13 cellular contexts compared by ENCODE assay signal in the genomic region with DNA sequence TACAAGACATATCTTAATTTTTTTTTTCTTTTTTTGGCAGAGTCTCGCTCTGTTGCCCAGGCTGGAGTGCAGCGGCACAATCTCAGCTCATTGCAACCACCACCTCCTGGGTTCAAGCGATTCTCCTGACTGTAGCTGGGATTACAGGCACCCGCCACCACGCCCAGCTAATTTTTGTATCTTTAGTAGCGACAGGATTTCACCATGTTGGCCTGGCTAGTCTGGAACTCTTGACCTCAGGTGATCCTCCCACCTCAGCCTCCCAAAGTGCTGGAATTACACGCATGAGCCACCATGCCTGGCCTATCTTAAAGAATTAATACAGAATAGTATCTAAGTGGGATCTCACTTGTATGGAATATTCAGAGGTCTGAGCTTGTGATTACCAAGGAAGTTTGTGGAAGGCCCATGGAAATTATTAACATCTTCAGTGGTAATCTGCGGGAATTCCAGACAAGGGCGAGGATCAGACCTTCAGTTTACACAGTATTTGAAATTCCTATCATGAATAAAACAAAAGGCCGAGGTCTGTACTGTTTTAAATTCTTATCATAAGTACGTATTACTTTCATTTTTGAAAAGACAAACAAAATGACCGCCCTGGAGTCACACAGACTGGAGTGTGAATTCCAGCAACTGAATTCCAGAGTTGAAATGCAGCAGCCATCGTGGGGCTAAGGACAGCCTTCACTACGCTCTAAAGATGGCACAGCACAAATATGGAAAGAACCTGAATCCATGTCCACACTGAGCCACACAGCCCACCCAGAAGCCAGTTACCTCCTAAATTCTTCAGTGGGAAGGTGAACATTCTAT. TPM values are rescaled to one million over a fixed set of nuclear protein-coding genes. Genes with fewer than 3 reads are reported as not detected.
DNase-seq lines count a peak whose midpoint lies in the region; ATAC-seq and TF ChIP-seq lines count a peak whose summit lies in the region.
"Had no signal": no experiment of that assay in that cellular context is flagged by ENCODE, and none has a peak within 500 bp of the region (broad histone marks: within the 10 kb centered on the region; RNA-seq: fewer than 3 reads in every experiment).

No MANE protein-coding gene starts in this region.

- no peak overlapping the region for H3K9ac ChIP-seq in MM.1S (ENCODE audit: low read length)
- no peak overlapping the region for H3K9ac ChIP-seq in fibroblast of lung (ENCODE audit: insufficient read depth, low read length)

- CTCF ChIA-PET in AG04450 (lab: Charles Lee) = interaction anchor here (0.9 to 2.1 kb wide), 7 partner anchors 9 to 257 kb away, joined by 3 to 7 read pairs (median 3); no protein-coding TSS in a partner anchor

- no peaks in the 10 kb centered on the region for H4K20me1 ChIP-seq in MM.1S (ENCODE audit: insufficient read depth, low read length)
- H4K20me1 ChIP-seq in fibroblast of lung (ENCODE audit: control insufficient read depth, extremely low read depth, insufficient read depth, low read length) = no peaks in the 10 kb centered on the region

- H3K9me3 ChIP-seq in AG04450 (ENCODE audit: control insufficient read depth, insufficient read depth, low read length) = no peaks in the 10 kb centered on the region
- no peaks in the 10 kb centered on the region for H3K9me3 ChIP-seq in MM.1S (replicated peaks; ENCODE audit: insufficient read depth, low read length)
- H3K9me3 ChIP-seq in fibroblast of lung (ENCODE audit: control insufficient read depth, insufficient read depth, low read depth, low read length) = no peaks in the 10 kb centered on the region

- no peak overlapping the region; the same call in 1 of the 2 replicates for H3K4me3 ChIP-seq in AG04450 (ENCODE audit: low read depth, low read length)
- H3K4me3 ChIP-seq in MM.1S (ENCODE audit: low read length) = no peak overlapping the region
- peak overlapping the region in 1 of 4 experiments; percentile 5 for H3K4me3 ChIP-seq in fibroblast of lung (replicated peaks in 1 of 4; ENCODE audit: control extremely low read depth in 1 of 4, insufficient read depth in 1 of 4, low read depth in 3 of 4, low read length in 4 of 4)

- H3K4me1 Mint-ChIP-seq in neural crest cell = peaks cover 9% of the 10 kb centered on the region
- peaks cover 0 to 5% of the 10 kb centered on the region in 2 donors for H3K4me1 Mint-ChIP-seq in stimulated activated naive B cell treated with anti-CD40 and anti-IgM and Interleukin-4, amounts not matched to agents 10 μg/mL and 1 μg/mL and 100 μg/mL, for 72 hours

- H3K27ac Mint-ChIP-seq in neural crest cell (ENCODE audit: unreplicated experiment) = no peak overlapping the region
- no peak overlapping the region for H3K27ac Mint-ChIP-seq in stimulated activated naive B cell treated with anti-CD40 and anti-IgM and Interleukin-4, amounts not matched to agents 10 μg/mL and 1 μg/mL and 100 μg/mL, for 72 hours
- H3K27ac Mint-ChIP-seq: activated naive CD8-positive, alpha-beta T cell treated with anti-CD3 and anti-CD28 coated beads, Interleukin-2, amount 50 U/mL, for 24 hours; CD4-positive, alpha-beta T cell had no signal

- H3K9me2 ChIP-seq in MM.1S (replicated peaks; ENCODE audit: insufficient read depth, low read length) = no peaks in the 10 kb centered on the region

- no peaks in the 10 kb centered on the region for H3F3A ChIP-seq in MM.1S (ENCODE audit: insufficient read depth, low read length)

- H3K4me1 ChIP-seq in MM.1S (ENCODE audit: low read length) = no peaks in the 10 kb centered on the region
- H3K4me1 ChIP-seq in fibroblast of lung (ENCODE audit: control insufficient read depth, extremely low read depth, insufficient read depth, low read length) = no peaks in the 10 kb centered on the region

- peak overlapping the region; percentile 78 for H3K4me3 Mint-ChIP-seq in neural crest cell
- H3K4me3 Mint-ChIP-seq in stimulated activated naive B cell treated with anti-CD40 and anti-IgM and Interleukin-4, amounts not matched to agents 10 μg/mL and 1 μg/mL and 100 μg/mL, for 72 hours = no peak overlapping the region
- H3K4me3 Mint-ChIP-seq: activated naive CD8-positive, alpha-beta T cell treated with anti-CD3 and anti-CD28 coated beads, Interleukin-2, amount 50 U/mL, for 24 hours; CD4-positive, alpha-beta T cell had no signal

- no peaks in the 10 kb centered on the region for H3K36me3 Mint-ChIP-seq in neural crest cell (ENCODE audit: low read depth)
- H3K36me3 Mint-ChIP-seq in stimulated activated naive B cell treated with anti-CD40 and anti-IgM and Interleukin-4, amounts not matched to agents 10 μg/mL and 1 μg/mL and 100 μg/mL, for 72 hours = no peaks in the 10 kb centered on the region

- no peaks in the 10 kb centered on the region for H3K9me3 Mint-ChIP-seq in neural crest cell
- H3K9me3 Mint-ChIP-seq in stimulated activated naive B cell treated with anti-CD40 and anti-IgM and Interleukin-4, amounts not matched to agents 10 μg/mL and 1 μg/mL and 100 μg/mL, for 72 hours = no peaks in the 10 kb centered on the region
- H3K9me3 Mint-ChIP-seq: activated naive CD8-positive, alpha-beta T cell treated with anti-CD3 and anti-CD28 coated beads, Interleukin-2, amount 50 U/mL, for 24 hours; CD4-positive, alpha-beta T cell had no signal

- H3K36me3 ChIP-seq in MM.1S (replicated peaks; ENCODE audit: insufficient read depth, low read length) (no peaks in the 10 kb centered on the region), fibroblast of lung (ENCODE audit: control insufficient read depth, insufficient read depth, low read length) (no peaks in the 10 kb centered on the region)
- H3K36me3 ChIP-seq: WERI-Rb-1 had no signal

- no peak for TF ChIP-seq CTCF in AG04450 (IDR thresholded peaks at IDR 0.05; ENCODE audit: low read depth, low read length)
- TF ChIP-seq CTCF in MM.1S (IDR thresholded peaks at IDR 0.05; ENCODE audit: low read length) = no peak
- TF ChIP-seq CTCF in fibroblast of lung (conservative IDR thresholded peaks at IDR 0.05 in 1 of 2, IDR thresholded peaks at IDR 0.05 in 1 of 2; ENCODE audit: low read depth in 1 of 2, low read length in 2 of 2) = no peak
- no peak for TF ChIP-seq CTCF in neural crest cell (conservative IDR thresholded peaks at IDR 0.05)

- H2AFZ ChIP-seq in MM.1S (ENCODE audit: low read length) (peak overlapping the region; percentile 16), fibroblast of lung (ENCODE audit: low read length) (peak overlapping the region; percentile 52)

- TF ChIP-seq POLR2A in erythroblast (IDR thresholded peaks at IDR 0.05; ENCODE audit: low read length) = no peak

- ATAC-seq in stimulated activated naive B cell treated with anti-CD40 and anti-IgM and Interleukin-4, amounts not matched to agents 10 μg/mL and 1 μg/mL and 100 μg/mL, for 72 hours (replicated peaks) = no peak
- ATAC-seq in GM18909 (IDR thresholded peaks at IDR 0.05; ENCODE audit: poor library complexity, unreplicated experiment) = no peak
- ATAC-seq: activated naive CD8-positive, alpha-beta T cell treated with anti-CD3 and anti-CD28 coated beads, Interleukin-2, amount 50 U/mL, for 24 hours had no signal

- POLR2A ChIA-PET in AG04450 (lab: Yijun Ruan, JAX) = interaction anchor here (0.8 to 1.6 kb wide), 3 partner anchors 9 to 23 kb away, joined by 3 to 5 read pairs (median 3); no protein-coding TSS in a partner anchor

- peaks cover 8% of the 10 kb centered on the region for H3K27me3 ChIP-seq in AG04450 (ENCODE audit: control insufficient read depth, insufficient read depth, low read length)
- H3K27me3 ChIP-seq in MM.1S (replicated peaks; ENCODE audit: insufficient read depth, low read length) = no peaks in the 10 kb centered on the region
- peaks cover 16% of the 10 kb centered on the region for H3K27me3 ChIP-seq in fibroblast of lung (ENCODE audit: control insufficient read depth, insufficient read depth, low read length)

- peak overlapping the region; percentile 74 for H3K27ac ChIP-seq in AG04450 (ENCODE audit: low read depth, low read length)
- H3K27ac ChIP-seq in MM.1S (ENCODE audit: low read length) = no peak overlapping the region
- H3K27ac ChIP-seq in fibroblast of lung (ENCODE audit: insufficient read depth, low read length) = peak overlapping the region; percentile 29
- H3K27ac ChIP-seq: WERI-Rb-1 had no signal

- peaks cover 48% of the 10 kb centered on the region for H3K27me3 Mint-ChIP-seq in neural crest cell (ENCODE audit: low read depth)
- peaks cover 42 to 68% of the 10 kb centered on the region in 2 donors for H3K27me3 Mint-ChIP-seq in stimulated activated naive B cell treated with anti-CD40 and anti-IgM and Interleukin-4, amounts not matched to agents 10 μg/mL and 1 μg/mL and 100 μg/mL, for 72 hours

- H3K79me2 ChIP-seq in MM.1S (ENCODE audit: low read length) (no peaks in the 10 kb centered on the region), fibroblast of lung (ENCODE audit: control insufficient read depth, insufficient read depth, low read length) (no peaks in the 10 kb centered on the region)

- DNase-seq in AG04450 (ENCODE audit: low read depth, low spot score) (peak; percentile 55), MM.1S (no peak), fibroblast of lung (ENCODE audit: low read depth in 2 of 2) (peak; percentile 51 to 74), neural crest cell (ENCODE audit: low read depth, low spot score) (no peak), erythroblast (lab: John Stamatoyannopoulos, UW) (no peak), AG08395 (ENCODE audit: low spot score) (no peak)
- DNase-seq in stimulated activated naive B cell treated with anti-CD40 and anti-IgM and Interleukin-4, amounts not matched to agents 10 μg/mL and 1 μg/mL and 100 μg/mL, for 72 hours = no peak
- DNase-seq: activated naive CD8-positive, alpha-beta T cell treated with anti-CD3 and anti-CD28 coated beads, Interleukin-2, amount 50 U/mL, for 24 hours; foreskin melanocyte; WERI-Rb-1 had no signal

- peak overlapping the region; percentile 10 for H3K4me2 ChIP-seq in MM.1S (ENCODE audit: low read depth, low read length)
- peak overlapping the region; percentile 26 for H3K4me2 ChIP-seq in fibroblast of lung (ENCODE audit: extremely low read depth, insufficient read depth, low read length)

RNA-seq across cellular contexts. Expression of gene GPRIN2, which starts 16.7 kb away (rescaled TPM):
- polyA plus RNA-seq in AG04450 (2011; rRNA removed) (not detected in 2 replicates), fibroblast of lung (not detected in 2 replicates)
- not detected in 2 replicates for polyA minus RNA-seq in AG04450 (2011; rRNA and poly(A)+ RNA removed)
- total RNA-seq in fibroblast of lung (not detected in 2 replicates), neural crest cell (1.4 and 1.5 TPM in 2 replicates)
- polyA plus RNA-seq in fibroblast of lung (2012) = not detected in 2 replicates
- polyA minus RNA-seq in fibroblast of lung (ENCODE audit: low replicate concordance) = not detected in 2 replicates
- total RNA-seq: CD4-positive, alpha-beta T cell had no signal

RNA-seq across cellular contexts. Expression of gene SYT15, which starts 39.1 kb away (rescaled TPM):
- polyA plus RNA-seq in AG04450 (2011; rRNA removed) = 0.15 and 0.20 TPM in 2 replicates
- polyA minus RNA-seq in AG04450 (2011; rRNA and poly(A)+ RNA removed) = 0.05 and 0.26 TPM in 2 replicates
- under 0.01 TPM in 2 replicates for total RNA-seq in fibroblast of lung
- polyA plus RNA-seq in fibroblast of lung = 0.19 and 0.31 TPM in 2 replicates
- 0.06 and 0.79 TPM in 2 replicates for polyA plus RNA-seq in fibroblast of lung (2012)
- polyA minus RNA-seq in fibroblast of lung (ENCODE audit: low replicate concordance) = 0.98 TPM in 1 of 2 replicates, not detected in the other
- total RNA-seq in neural crest cell = 1.4 and 1.6 TPM in 2 replicates
- polyA plus RNA-seq: neural cell had no signal

Comparison
In these comparisons a context has a peak if more than half of its experiments do, and no peak if none do; other contexts are left out.
1. DNase-seq: peak in AG04450 (single experiment) and fibroblast of lung (2 of 2); none in MM.1S (single experiment), neural crest cell (single experiment), stimulated activated naive B cell treated with anti-CD40 and anti-IgM and Interleukin-4, amounts not matched to agents 10 μg/mL and 1 μg/mL and 100 μg/mL, for 72 hours (single experiment), erythroblast (0 of 2) and AG08395 (single experiment).